In the genomic region with DNA sequence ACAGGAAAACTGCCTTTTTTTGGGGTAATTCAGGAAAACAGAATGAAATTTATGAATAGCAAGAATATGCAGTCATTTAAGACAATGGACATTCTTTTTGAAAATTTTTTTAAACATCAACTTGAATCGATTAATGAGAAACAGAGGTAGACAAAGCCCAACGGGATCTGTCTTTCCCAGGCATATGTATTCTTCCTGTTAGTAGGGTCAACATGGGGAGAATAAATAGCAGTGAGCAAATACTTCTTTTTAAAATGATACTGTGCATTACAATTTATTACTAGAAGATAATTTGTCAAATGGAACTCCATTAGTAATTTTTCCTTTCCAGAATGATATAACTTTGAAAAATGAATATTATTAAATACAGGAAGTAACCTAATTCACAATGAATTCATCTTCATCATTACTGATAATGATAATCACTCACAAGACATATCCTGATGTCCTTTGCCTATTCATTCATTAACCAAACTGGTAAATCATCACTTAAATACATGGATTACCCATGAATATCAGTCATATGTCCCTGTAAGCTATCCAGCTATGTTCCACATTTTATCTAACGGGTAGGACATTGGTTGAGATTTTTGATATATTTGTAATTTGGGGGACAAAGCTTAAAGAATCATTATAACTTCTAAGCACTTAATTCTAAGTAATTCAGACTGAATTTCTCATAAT, we compare ENCODE assay signal across 22 cellular contexts.
A peak's percentile ranks its signal among the peaks of the same experiment; 100 is the strongest.
DNase-seq lines count a peak whose midpoint lies in the region; ATAC-seq, FAIRE-seq and TF ChIP-seq lines count a peak whose summit lies in the region.
"Had no signal": no experiment of that assay in that cellular context is flagged by ENCODE, and none has a peak within 500 bp of the region (broad histone marks: within the 10 kb centered on the region; RNA-seq: fewer than 3 reads in every experiment).

No MANE protein-coding gene starts in this region.

- TF ChIP-seq CTCF in fibroblast of mammary gland (conservative IDR thresholded peaks at IDR 0.05; ENCODE audit: control insufficient read depth, insufficient read depth, low read depth, low read length), result no peak

- DNase-seq in H54 (ENCODE audit: insufficient read length, low spot score) (no peak), SJSA1 (ENCODE audit: low read depth in 1 of 2, low spot score in 2 of 2) (no peak), fibroblast of mammary gland (ENCODE audit: low read depth) (peak; percentile 11), renal cortical epithelial cell (ENCODE audit: low read depth) (peak; percentile 9), NCI-H82 (lab: John Stamatoyannopoulos, UW) (no peak)
- no peak for DNase-seq in stimulated activated CD4-positive, alpha-beta T cell treated with anti-CD3 and anti-CD28 coated beads, Interleukin-2, amount 100 ng/mL, for 24 hours
- no peak for DNase-seq in activated CD8-positive, alpha-beta T cell treated with anti-CD3 and anti-CD28 coated beads, Interleukin-2, amount 10 ng/mL, durations not matched to agents 7 days and 5 days
- DNase-seq: ACHN; CD4-positive, alpha-beta T cell; DMS79; GOT3; KG1; NCI-H1092; NCI-H2107; NCI-H345; Right ventricle myocardium superior had no signal

- CTCF ChIA-PET in activated CD8-positive, alpha-beta T cell treated with anti-CD3 and anti-CD28 coated beads, Interleukin-2, amount 10 ng/mL, durations not matched to agents 7 days and 5 days (lab: Charles Lee), result no interaction called here

- H3K27ac ChIP-seq in SJSA1, result peak overlapping the region; percentile 39
- H3K27ac ChIP-seq: HL-60 had no signal

- H3K4me1 Mint-ChIP-seq in activated CD8-positive, alpha-beta T cell treated with anti-CD3 and anti-CD28 coated beads, Interleukin-2, amount 10 ng/mL, durations not matched to agents 7 days and 5 days (ENCODE audit: low read depth), result no peaks in the 10 kb centered on the region
- H3K4me1 Mint-ChIP-seq: B cell had no signal

- H3K27ac Mint-ChIP-seq in activated CD8-positive, alpha-beta T cell treated with anti-CD3 and anti-CD28 coated beads, Interleukin-2, amount 10 ng/mL, durations not matched to agents 7 days and 5 days, result no peak overlapping the region
- H3K27ac Mint-ChIP-seq: B cell; CD4-positive, alpha-beta T cell had no signal

- no peak for TF ChIP-seq POLR2A in H54 (IDR thresholded peaks at IDR 0.05; ENCODE audit: low read depth, low read length)

- no peaks in the 10 kb centered on the region for H3K27me3 ChIP-seq in SJSA1 (replicated peaks)

- H3K27me3 Mint-ChIP-seq in activated CD8-positive, alpha-beta T cell treated with anti-CD3 and anti-CD28 coated beads, Interleukin-2, amount 10 ng/mL, durations not matched to agents 7 days and 5 days (ENCODE audit: low read depth), result no peaks in the 10 kb centered on the region
- H3K27me3 Mint-ChIP-seq: B cell; CD4-positive, alpha-beta T cell had no signal

- no peaks in the 10 kb centered on the region for H3K36me3 ChIP-seq in SJSA1

- H3K36me3 Mint-ChIP-seq in activated CD8-positive, alpha-beta T cell treated with anti-CD3 and anti-CD28 coated beads, Interleukin-2, amount 10 ng/mL, durations not matched to agents 7 days and 5 days (ENCODE audit: low read depth), result no peaks in the 10 kb centered on the region

- FAIRE-seq in H54 (lab: Jason Lieb, UNC), result peak; percentile 61
- FAIRE-seq: GM12878, GM18507, GM19239 had no signal

- no peak for ATAC-seq in HG03045 (IDR thresholded peaks at IDR 0.05; ENCODE audit: unreplicated experiment)
- ATAC-seq in activated CD8-positive, alpha-beta T cell treated with anti-CD3 and anti-CD28 coated beads, Interleukin-2, amount 10 ng/mL, durations not matched to agents 7 days and 5 days, result no peak
- ATAC-seq: GM12878 had no signal

- no peak overlapping the region for H3K4me3 ChIP-seq in SJSA1
- no peak overlapping the region for H3K4me3 ChIP-seq in fibroblast of mammary gland (ENCODE audit: control insufficient read depth, low read depth, low read length)
- H3K4me3 ChIP-seq: GM12878 had no signal

- H3K9me3 Mint-ChIP-seq in activated CD8-positive, alpha-beta T cell treated with anti-CD3 and anti-CD28 coated beads, Interleukin-2, amount 10 ng/mL, durations not matched to agents 7 days and 5 days (ENCODE audit: insufficient read depth), result no peaks in the 10 kb centered on the region
- H3K9me3 Mint-ChIP-seq: CD4-positive, alpha-beta T cell had no signal

- POLR2A ChIA-PET in activated CD8-positive, alpha-beta T cell treated with anti-CD3 and anti-CD28 coated beads, Interleukin-2, amount 10 ng/mL, durations not matched to agents 7 days and 5 days (lab: Charles Lee), result no interaction called here

- H3K4me3 Mint-ChIP-seq in activated CD8-positive, alpha-beta T cell treated with anti-CD3 and anti-CD28 coated beads, Interleukin-2, amount 10 ng/mL, durations not matched to agents 7 days and 5 days, result no peak overlapping the region
- H3K4me3 Mint-ChIP-seq: B cell; CD4-positive, alpha-beta T cell had no signal

- peaks cover 31% of the 10 kb centered on the region for H3K4me1 ChIP-seq in SJSA1 (replicated peaks)

- H3K9me3 ChIP-seq in SJSA1 (replicated peaks), result no peaks in the 10 kb centered on the region

Comparison
In these comparisons a context has a peak if more than half of its experiments do, and no peak if none do; other contexts are left out.
1. DNase-seq: peak in fibroblast of mammary gland (single experiment) and renal cortical epithelial cell (single experiment); none in H54 (single experiment), SJSA1 (0 of 2), stimulated activated CD4-positive, alpha-beta T cell treated with anti-CD3 and anti-CD28 coated beads, Interleukin-2, amount 100 ng/mL, for 24 hours (0 of 2), NCI-H82 (single experiment) and activated CD8-positive, alpha-beta T cell treated with anti-CD3 and anti-CD28 coated beads, Interleukin-2, amount 10 ng/mL, durations not matched to agents 7 days and 5 days (single experiment).